Comparison of ENCODE assay signal across 9 cellular contexts in genomic region chr17:50920041-50920410, GRCh38. TPM values are rescaled to one million over a fixed set of nuclear protein-coding genes. Genes with fewer than 3 reads are reported as not detected.
DNase-seq lines count a peak whose midpoint lies in the region; ATAC-seq and TF ChIP-seq lines count a peak whose summit lies in the region.
"Had no signal": no experiment of that assay in that cellular context is flagged by ENCODE, and none has a peak within 500 bp of the region (broad histone marks: within the 10 kb centered on the region; RNA-seq: fewer than 3 reads in every experiment).

No MANE protein-coding gene starts in this region.

- H3K27ac ChIP-seq in VCaP, result peak overlapping the region; percentile 93
- peak overlapping the region; percentile 85 for H3K27ac ChIP-seq in hepatocyte
- H3K27ac ChIP-seq in upper lobe of right lung, result no peak overlapping the region

- H4K20me1 ChIP-seq in hepatocyte (ENCODE audit: insufficient read depth, poor library complexity, severe bottlenecking), result no peaks in the 10 kb centered on the region

- WGBS in hepatocyte (ENCODE audit: low lambda C conversion rate, missing lambda C conversion rate), result 76% methylated on average over 8 of the region's 8 CpGs

- H3K4me3 ChIP-seq in hepatocyte, result no peak overlapping the region
- H3K4me3 ChIP-seq in upper lobe of right lung, result no peak overlapping the region
- H3K4me3 ChIP-seq: left lung had no signal

- peaks cover 14 to 15% of the 10 kb centered on the region in 2 donors for H3K4me1 Mint-ChIP-seq in stimulated activated naive B cell treated with anti-CD40 and anti-IgM and Interleukin-4, amounts not matched to agents 10 μg/mL and 1 μg/mL and 100 μg/mL, for 72 hours

- intact Hi-C loops in upper lobe of right lung (cut with DNase I), result no loop called here

- no peak for ATAC-seq in stimulated activated naive B cell treated with anti-CD40 and anti-IgM and Interleukin-4, amounts not matched to agents 10 μg/mL and 1 μg/mL and 100 μg/mL, for 72 hours (replicated peaks)
- no peak for ATAC-seq in upper lobe of right lung
- no peak for ATAC-seq in GM21723 (IDR thresholded peaks at IDR 0.05; ENCODE audit: unreplicated experiment)
- no peak for ATAC-seq in HG02678 (IDR thresholded peaks at IDR 0.05; ENCODE audit: unreplicated experiment)

- H3K4me1 ChIP-seq in hepatocyte (ENCODE audit: insufficient read depth), result peaks cover 67% of the 10 kb centered on the region
- peaks cover 11% of the 10 kb centered on the region for H3K4me1 ChIP-seq in upper lobe of right lung

- H3K36me3 Mint-ChIP-seq in stimulated activated naive B cell treated with anti-CD40 and anti-IgM and Interleukin-4, amounts not matched to agents 10 μg/mL and 1 μg/mL and 100 μg/mL, for 72 hours, result no peaks in the 10 kb centered on the region

- H3K27me3 Mint-ChIP-seq in stimulated activated naive B cell treated with anti-CD40 and anti-IgM and Interleukin-4, amounts not matched to agents 10 μg/mL and 1 μg/mL and 100 μg/mL, for 72 hours, result peaks cover 5 to 14% of the 10 kb centered on the region in 2 donors

- DNase-seq in SIG-M5 treated with dmso at 0.1 percent for 504 hours (lab: John Stamatoyannopoulos, UW; ENCODE audit: unreplicated experiment) (peak; percentile 32), SIG-M5 (lab: John Stamatoyannopoulos, UW) (no peak), hepatocyte (ENCODE audit: low spot score) (no peak), upper lobe of right lung (no peak)
- no peak for DNase-seq in stimulated activated naive B cell treated with anti-CD40 and anti-IgM and Interleukin-4, amounts not matched to agents 10 μg/mL and 1 μg/mL and 100 μg/mL, for 72 hours

- H3K36me3 ChIP-seq in hepatocyte (replicated peaks; ENCODE audit: insufficient read depth, low read depth) (no peaks in the 10 kb centered on the region), upper lobe of right lung (no peaks in the 10 kb centered on the region)
- H3K36me3 ChIP-seq: left lung had no signal

- H3K27me3 ChIP-seq in hepatocyte (no peaks in the 10 kb centered on the region), upper lobe of right lung (no peaks in the 10 kb centered on the region)
- H3K27me3 ChIP-seq: left lung had no signal

- no peaks in the 10 kb centered on the region for H3K79me2 ChIP-seq in hepatocyte

- H3K4me3 Mint-ChIP-seq in stimulated activated naive B cell treated with anti-CD40 and anti-IgM and Interleukin-4, amounts not matched to agents 10 μg/mL and 1 μg/mL and 100 μg/mL, for 72 hours, result no peak overlapping the region

- H3K4me2 ChIP-seq in hepatocyte, result peak overlapping the region; percentile 64

- H2AFZ ChIP-seq in hepatocyte, result no peak overlapping the region

- TF ChIP-seq CTCF in VCaP (conservative IDR thresholded peaks at IDR 0.05), result no peak
- TF ChIP-seq CTCF in hepatocyte (IDR thresholded peaks at IDR 0.05; ENCODE audit: poor library complexity), result no peak
- TF ChIP-seq CTCF in upper lobe of right lung (IDR thresholded peaks at IDR 0.05), result no peak

- peak overlapping the region; percentile 85 for H3K27ac Mint-ChIP-seq in stimulated activated naive B cell treated with anti-CD40 and anti-IgM and Interleukin-4, amounts not matched to agents 10 μg/mL and 1 μg/mL and 100 μg/mL, for 72 hours

- H3K9me3 ChIP-seq in hepatocyte (ENCODE audit: low read depth) (no peaks in the 10 kb centered on the region), upper lobe of right lung (no peaks in the 10 kb centered on the region)
- H3K9me3 ChIP-seq: left lung had no signal

- no peaks in the 10 kb centered on the region for H3K9me3 Mint-ChIP-seq in stimulated activated naive B cell treated with anti-CD40 and anti-IgM and Interleukin-4, amounts not matched to agents 10 μg/mL and 1 μg/mL and 100 μg/mL, for 72 hours

- no peaks in the 10 kb centered on the region for H3K9me2 ChIP-seq in hepatocyte (replicated peaks; ENCODE audit: insufficient read depth)

RNA-seq across cellular contexts. Expression of gene TOB1, which starts 53.9 kb away (rescaled TPM):
- total RNA-seq in hepatocyte (52.1 and 53.6 TPM in 2 replicates), upper lobe of right lung (70.1 TPM)
- 41.1 and 43.2 TPM in 2 replicates for polyA plus RNA-seq in hepatocyte
